8 cellular contexts compared by ENCODE assay signal in genomic region chr10:30432631-30433285, GRCh38.
DNase-seq lines count a peak whose midpoint lies in the region; ATAC-seq and TF ChIP-seq lines count a peak whose summit lies in the region.

No MANE protein-coding gene starts in this region.

- peaks cover 61% of the 10 kb centered on the region for H3K4me1 Mint-ChIP-seq in nephron progenitor cell

- peaks cover 14% of the 10 kb centered on the region for H3K79me2 ChIP-seq in DOHH2 (ENCODE audit: control insufficient read depth, low read length)

- peak overlapping the region; percentile 92 for H3K4me3 Mint-ChIP-seq in nephron progenitor cell

- H3K4me2 ChIP-seq in DOHH2 (ENCODE audit: low read length): peak overlapping the region; percentile 89

- peaks cover 4% of the 10 kb centered on the region for H3K36me3 ChIP-seq in DOHH2 (ENCODE audit: control insufficient read depth, low read length)
- H3K36me3 ChIP-seq in NT2/D1 (ENCODE audit: insufficient read depth, insufficient read length, low read length): peaks cover 6% of the 10 kb centered on the region

- no peaks in the 10 kb centered on the region for H3K36me3 Mint-ChIP-seq in nephron progenitor cell (ENCODE audit: low read depth)

- TF ChIP-seq CTCF in DOHH2 (IDR thresholded peaks at IDR 0.05; ENCODE audit: low read depth, low read length, poor library complexity, severe bottlenecking) (no peak), epithelial cell of esophagus (IDR thresholded peaks at IDR 0.05; ENCODE audit: insufficient read depth, low read depth, low read length, missing control alignments) (no peak), nephron progenitor cell (IDR thresholded peaks at IDR 0.05) (no peak)

- ATAC-seq in GM21576 (IDR thresholded peaks at IDR 0.05; ENCODE audit: unreplicated experiment): peak; percentile 8

- H3K9me3 Mint-ChIP-seq in nephron progenitor cell: no peaks in the 10 kb centered on the region

- H3K27ac Mint-ChIP-seq in nephron progenitor cell: peak overlapping the region; percentile 97

- H3K4me3 ChIP-seq in DOHH2 (ENCODE audit: low read length) (peak overlapping the region; percentile 88), NT2/D1 (ENCODE audit: insufficient read length, low read depth) (peak overlapping the region; percentile 52), epithelial cell of esophagus (ENCODE audit: low read length) (peak overlapping the region; percentile 76)

- H3K4me1 ChIP-seq in DOHH2 (ENCODE audit: control insufficient read depth, low read length) (peaks cover 78% of the 10 kb centered on the region), NT2/D1 (ENCODE audit: insufficient read depth, insufficient read length) (peaks cover 6% of the 10 kb centered on the region)

- peak overlapping the region; percentile 79 for H3K9ac ChIP-seq in NT2/D1 (ENCODE audit: insufficient read length, low read depth)

- H4K20me1 ChIP-seq in DOHH2 (ENCODE audit: control insufficient read depth, insufficient read depth, low read depth, low read length): no peaks in the 10 kb centered on the region

- H3K27ac ChIP-seq in DOHH2 (ENCODE audit: low read depth, low read length): peak overlapping the region; percentile 69

- no peak for DNase-seq in NT2/D1 (ENCODE audit: low read depth, low spot score)
- no peak for DNase-seq in epithelial cell of esophagus (ENCODE audit: low read depth)
- no peak for DNase-seq in nephron progenitor cell
- DNase-seq in activated gamma-delta T cell treated with Interleukin-2 at 50 U/mL for 16 hours: no peak
- no peak for DNase-seq in NCI-H82 treated with DMSO at 0.1 percent for 48 hours (lab: John Stamatoyannopoulos, UW; ENCODE audit: unreplicated experiment)
- DNase-seq in pons (ENCODE audit: low spot score): no peak

- H3K27me3 Mint-ChIP-seq in nephron progenitor cell (ENCODE audit: low read depth, poor library complexity): peaks cover 3% of the 10 kb centered on the region

- no peaks in the 10 kb centered on the region for H3K27me3 ChIP-seq in DOHH2 (ENCODE audit: control insufficient read depth, low read length)
- H3K27me3 ChIP-seq in NT2/D1 (ENCODE audit: insufficient read depth, insufficient read length): no peaks in the 10 kb centered on the region

- H3K9me3 ChIP-seq in DOHH2 (ENCODE audit: control insufficient read depth, insufficient read depth, low read length) (no peaks in the 10 kb centered on the region), NT2/D1 (ENCODE audit: insufficient read depth, low read length) (no peaks in the 10 kb centered on the region)

- no peaks in the 10 kb centered on the region for H3K9me2 ChIP-seq in DOHH2 (replicated peaks; ENCODE audit: control insufficient read depth, low read length)

- peaks cover 23% of the 10 kb centered on the region for H3F3A ChIP-seq in DOHH2 (ENCODE audit: control insufficient read depth, insufficient read depth)
